Comparison of ENCODE assay signal across 30 cellular contexts in genomic region chr5:38452201-38452600, GRCh38.
"Had no signal": no experiment of that assay in that cellular context is flagged by ENCODE, and none has a peak within 500 bp of the region (broad histone marks: within the 10 kb centered on the region; RNA-seq: fewer than 3 reads in every experiment).

No MANE protein-coding gene starts in this region.

- H3K4me1 ChIP-seq: Peyer's patch had no signal

- DNase-seq: activated CD4-positive, alpha-beta T cell treated with anti-CD3 and anti-CD28 coated beads, Interleukin-2, amount 10 ng/mL, durations not matched to agents 24 days and 14 days; activated CD4-positive, alpha-beta T cell treated with anti-CD3 and anti-CD28 coated beads, Interleukin-2, amount 50 U/mL, for 4 hours; activated CD8-positive, alpha-beta T cell treated with anti-CD3 and anti-CD28 coated beads for 36 hours; activated gamma-delta T cell; activated naive CD4-positive, alpha-beta T cell treated with Interleukin-2 at 50 U/mL for 16 hours; activated T-cell treated with anti-CD3 and anti-CD28 coated beads, Interleukin-2, amount 50 U/mL, for 24 hours; caudate nucleus; cerebellar nuclear complex; Kasumi-1; KG1; NCI-H1092 treated with DMSO at 0.1 percent for 48 hours; NCI-H1417; NCI-H146; NCI-H187; NCI-H2029 treated with DMSO at 0.1 percent for 48 hours; NCI-H2107; NCI-H2171; NCI-H510A; NCI-H526; NCI-H748 treated with DMSO at 0.1 percent for 48 hours; NK-92 treated with Interleukin-12 subunit alpha and Interleukin-12 subunit beta, amount 100 ng/mL, for 24 hours; PC-3; Peyer's patch; SIG-M5; T1000 had no signal

- H3K4me3 ChIP-seq: Peyer's patch had no signal

- H3K27ac Mint-ChIP-seq: activated CD4-positive, alpha-beta T cell treated with anti-CD3 and anti-CD28 coated beads, Interleukin-2, amount 10 ng/mL, durations not matched to agents 24 days and 14 days; activated CD8-positive, alpha-beta T cell treated with anti-CD3 and anti-CD28 coated beads for 36 hours; activated naive CD8-positive, alpha-beta T cell; activated T-cell treated with anti-CD3 and anti-CD28 coated beads, Interleukin-2, amount 50 U/mL, for 24 hours; activated T-helper 2 cell treated with anti-CD3 and anti-CD28 coated beads, Interferon-gamma antibody, Interleukin-2, Interleukin-4, amounts not matched to agents 10 μg/mL and 5 μg/mL and 100 μg/mL, durations not matched to agents 14 hours and 24 hours and 36 hours; brain had no signal

- H3K36me3 Mint-ChIP-seq: brain had no signal

- H3K4me3 Mint-ChIP-seq: activated CD4-positive, alpha-beta T cell treated with anti-CD3 and anti-CD28 coated beads, Interleukin-2, amount 10 ng/mL, durations not matched to agents 24 days and 14 days; activated CD8-positive, alpha-beta T cell treated with anti-CD3 and anti-CD28 coated beads for 36 hours; activated naive CD8-positive, alpha-beta T cell; activated T-cell treated with anti-CD3 and anti-CD28 coated beads, Interleukin-2, amount 50 U/mL, for 24 hours; brain had no signal

- H3K27ac ChIP-seq: Peyer's patch, RWPE1 had no signal

- H3K36me3 ChIP-seq: Peyer's patch had no signal

- H3K9me3 ChIP-seq: Peyer's patch had no signal

- H3K27me3 ChIP-seq: Peyer's patch had no signal

- H3K9me3 Mint-ChIP-seq: activated CD4-positive, alpha-beta T cell treated with anti-CD3 and anti-CD28 coated beads, Interleukin-2, amount 10 ng/mL, durations not matched to agents 24 days and 14 days; activated CD8-positive, alpha-beta T cell treated with anti-CD3 and anti-CD28 coated beads for 36 hours; activated T-cell treated with anti-CD3 and anti-CD28 coated beads, Interleukin-2, amount 50 U/mL, for 24 hours; activated T-helper 2 cell treated with anti-CD3 and anti-CD28 coated beads, Interferon-gamma antibody, Interleukin-2, Interleukin-4, amounts not matched to agents 10 μg/mL and 5 μg/mL and 100 μg/mL, durations not matched to agents 14 hours and 24 hours and 36 hours; brain had no signal

- ATAC-seq: activated CD8-positive, alpha-beta T cell treated with anti-CD3 and anti-CD28 coated beads for 36 hours; PC-3; Right ventricle myocardium inferior had no signal
